Comparison of ENCODE assay signal across 1 cellular context in genomic region chr3:10437272-10437994, GRCh38.
TF ChIP-seq lines count a peak whose summit lies in the region.

No MANE protein-coding gene starts in this region.

TF ChIP-seq in K562, 482 proteins besides CTCF, POLR2A, EP300 and RAD21 (continued from another document):
- TF ChIP-seq ZNF398 (CRISPR knock-in tag; IDR thresholded peaks at IDR 0.05), result no peak
- TF ChIP-seq POLR2AphosphoS5 (IDR thresholded peaks at IDR 0.05; ENCODE audit: control insufficient read depth, insufficient read depth, low read depth, low read length), result no peak
